In genomic region chr18:35972197-35973000, GRCh38 we compare ENCODE assay signal across 8 cellular contexts.
A peak's percentile ranks its signal among the peaks of the same experiment; 100 is the strongest.
DNase-seq lines count a peak whose midpoint lies in the region; ATAC-seq and TF ChIP-seq lines count a peak whose summit lies in the region.

RMP24 (plus strand) TSS chr18:35972679.

- peaks cover 29% of the 10 kb centered on the region for H3K4me1 ChIP-seq in OCI-LY1 (ENCODE audit: insufficient read depth, low read length, severe bottlenecking)
- peaks cover 23% of the 10 kb centered on the region for H3K4me1 ChIP-seq in mucosa of descending colon (ENCODE audit: low read depth)

- peaks cover 35% of the 10 kb centered on the region for H3K36me3 ChIP-seq in OCI-LY1 (ENCODE audit: insufficient read depth, low read length)
- no peaks in the 10 kb centered on the region for H3K36me3 ChIP-seq in mucosa of descending colon (ENCODE audit: low read depth)

- H3K4me3 ChIP-seq in OCI-LY1 (ENCODE audit: low read depth, low read length, poor library complexity, severe bottlenecking) (peak within 1 kb of the TSS; percentile 97), mucosa of descending colon (peak within 1 kb of the TSS; percentile 56)

- no peaks in the 10 kb centered on the region for H3K9me3 ChIP-seq in OCI-LY1 (ENCODE audit: low read length)
- H3K9me3 ChIP-seq in mucosa of descending colon: no peaks in the 10 kb centered on the region

- H3K79me2 ChIP-seq in OCI-LY1 (ENCODE audit: insufficient read depth, low read length): peaks cover 8% of the 10 kb centered on the region

- H3K27ac ChIP-seq in OCI-LY1 (ENCODE audit: low read depth, low read length, poor library complexity, severe bottlenecking) (peak within 1 kb of the TSS; percentile 60), epithelial cell of prostate (peak within 1 kb of the TSS; percentile 87)

- peak within 1 kb of the TSS; percentile 97 for H3K9ac ChIP-seq in OCI-LY1 (ENCODE audit: low read length)

- DNase-seq in DMS 273 (lab: John Stamatoyannopoulos, UW; ENCODE audit: unreplicated experiment): peak; percentile 98
- peak; percentile 79 for DNase-seq in HuH-7 (ENCODE audit: low spot score)
- DNase-seq in activated T-cell treated with anti-CD3 and anti-CD28 coated beads for 24 hours (ENCODE audit: low read depth): peak; percentile 92
- peak; percentile 87 for DNase-seq in epithelial cell of prostate (ENCODE audit: low read depth, low spot score)
- peak; percentile 96 to 97 (median 97) for DNase-seq in mucosa of descending colon
- peak; percentile 84 to 89 for DNase-seq in stimulated activated CD8-positive, alpha-beta memory T cell treated with anti-CD3 and anti-CD28 coated beads, Interleukin-4, amount 100 ng/mL, for 1 hour (ENCODE audit: low read depth in 2 of 2, low spot score in 1 of 2)

- no peaks in the 10 kb centered on the region for H4K20me1 ChIP-seq in OCI-LY1 (ENCODE audit: insufficient read depth, low read length)

- H3K27me3 ChIP-seq in OCI-LY1 (ENCODE audit: insufficient read depth, low read length): no peaks in the 10 kb centered on the region

- intact Hi-C loops in mucosa of descending colon (cut with DNase I, micrococcal nuclease): no loop called here

- H3K9me2 ChIP-seq in OCI-LY1 (ENCODE audit: low read depth, low read length): no peaks in the 10 kb centered on the region

- H3K4me2 ChIP-seq in OCI-LY1 (ENCODE audit: low read length): peak within 1 kb of the TSS; percentile 92

- H2AFZ ChIP-seq in OCI-LY1 (ENCODE audit: low read length): peak within 1 kb of the TSS; percentile 96

- TF ChIP-seq CTCF in OCI-LY1 (IDR thresholded peaks at IDR 0.05; ENCODE audit: low read length) (no peak), mucosa of descending colon (IDR thresholded peaks at IDR 0.05) (no peak)

- peak; percentile 86 for ATAC-seq in GM21526 (IDR thresholded peaks at IDR 0.05; ENCODE audit: low FRiP score, unreplicated experiment)
- peak; percentile 96 for ATAC-seq in mucosa of descending colon

- no peaks in the 10 kb centered on the region for H3F3A ChIP-seq in OCI-LY1 (ENCODE audit: insufficient read depth, low read length)

Comparison
In these comparisons a context has a peak if more than half of its experiments do, and no peak if none do; other contexts are left out.
1. Peak in every context shown above with its lines: DNase-seq, ATAC-seq, H3K4me3 ChIP-seq and H3K27ac ChIP-seq.